Comparison of ENCODE assay signal across 1 cellular context in the genomic region with DNA sequence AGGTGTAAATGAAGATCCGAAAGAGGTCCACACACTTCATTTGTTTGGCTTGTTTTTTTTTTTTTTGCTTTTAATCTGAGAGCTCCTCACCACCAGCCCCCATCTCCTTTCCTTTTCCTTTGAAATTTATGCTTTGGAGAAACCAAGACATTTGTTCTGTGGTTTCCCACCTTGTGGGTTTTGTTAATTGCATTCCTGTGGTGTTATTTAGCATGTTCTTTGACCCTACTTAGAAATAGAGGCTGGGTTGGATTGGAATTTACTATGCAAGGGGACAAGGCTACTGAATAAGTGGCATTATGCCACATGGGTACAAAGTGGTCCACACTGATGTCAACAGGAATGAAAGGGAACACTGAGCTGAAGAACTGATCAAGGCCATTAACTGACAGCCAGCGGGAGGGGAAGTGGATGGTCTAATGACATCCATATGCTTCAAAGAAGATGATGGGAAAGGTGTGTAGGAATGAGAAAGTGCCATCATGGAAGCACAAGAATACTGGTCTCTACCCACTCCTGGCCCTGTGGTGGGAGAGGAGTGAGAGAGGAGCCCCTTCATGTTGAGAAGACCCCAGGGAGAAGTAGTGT.
TF ChIP-seq lines count a peak whose summit lies in the region.

No MANE protein-coding gene starts in this region.

TF ChIP-seq in HepG2, 621 proteins besides CTCF, POLR2A, EP300 and RAD21:
- TF ChIP-seq NCOR1 (IDR thresholded peaks at IDR 0.05; ENCODE audit: borderline replicate concordance, low read length) (no peak), ZNF180 (CRISPR knock-in tag; IDR thresholded peaks at IDR 0.05; ENCODE audit: borderline replicate concordance, low read depth) (no peak), YEATS2 (CRISPR knock-in tag; IDR thresholded peaks at IDR 0.05; ENCODE audit: borderline replicate concordance) (no peak), ZNF891 (CRISPR knock-in tag; IDR thresholded peaks at IDR 0.05) (no peak), NR3C1 (CRISPR knock-in tag; IDR thresholded peaks at IDR 0.05) (no peak), TEAD3 (CRISPR knock-in tag; optimal IDR thresholded peaks at IDR 0.05; ENCODE audit: borderline replicate concordance) (peak; percentile 28), ZNF644 (CRISPR knock-in tag; IDR thresholded peaks at IDR 0.05; ENCODE audit: low read depth) (0 out of 2 replicates have a peak, but pooled peaks have one; percentile 6), ZNF776 (CRISPR knock-in tag; IDR thresholded peaks at IDR 0.05) (no peak), GATA4 (IDR thresholded peaks at IDR 0.05; ENCODE audit: borderline replicate concordance, low read depth) (no peak), FOXA1 (IDR thresholded peaks at IDR 0.05) (no peak), FOXA1 (CRISPR knock-in tag; IDR thresholded peaks at IDR 0.05) (0 out of 2 replicates have a peak, but pooled peaks have one; percentile 19), ZNF317 (CRISPR knock-in tag; IDR thresholded peaks at IDR 0.05) (peak; percentile 95), NFE2L1 (CRISPR knock-in tag; IDR thresholded peaks at IDR 0.05; ENCODE audit: borderline replicate concordance) (no peak)
- TF ChIP-seq, protein P1, sequence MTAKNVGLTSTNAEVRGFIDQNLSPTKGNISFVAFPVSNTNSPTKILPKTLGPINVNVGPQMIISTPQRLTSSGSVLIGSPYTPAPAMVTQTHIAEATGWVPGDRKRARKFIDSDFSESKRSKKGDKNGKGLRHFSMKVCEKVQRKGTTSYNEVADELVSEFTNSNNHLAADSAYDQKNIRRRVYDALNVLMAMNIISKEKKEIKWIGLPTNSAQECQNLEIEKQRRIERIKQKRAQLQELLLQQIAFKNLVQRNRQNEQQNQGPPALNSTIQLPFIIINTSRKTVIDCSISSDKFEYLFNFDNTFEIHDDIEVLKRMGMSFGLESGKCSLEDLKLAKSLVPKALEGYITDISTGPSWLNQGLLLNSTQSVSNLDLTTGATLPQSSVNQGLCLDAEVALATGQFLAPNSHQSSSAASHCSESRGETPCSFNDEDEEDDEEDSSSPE (CRISPR knock-in tag; IDR thresholded peaks at IDR 0.05) = no peak
- TF ChIP-seq, protein P2, sequence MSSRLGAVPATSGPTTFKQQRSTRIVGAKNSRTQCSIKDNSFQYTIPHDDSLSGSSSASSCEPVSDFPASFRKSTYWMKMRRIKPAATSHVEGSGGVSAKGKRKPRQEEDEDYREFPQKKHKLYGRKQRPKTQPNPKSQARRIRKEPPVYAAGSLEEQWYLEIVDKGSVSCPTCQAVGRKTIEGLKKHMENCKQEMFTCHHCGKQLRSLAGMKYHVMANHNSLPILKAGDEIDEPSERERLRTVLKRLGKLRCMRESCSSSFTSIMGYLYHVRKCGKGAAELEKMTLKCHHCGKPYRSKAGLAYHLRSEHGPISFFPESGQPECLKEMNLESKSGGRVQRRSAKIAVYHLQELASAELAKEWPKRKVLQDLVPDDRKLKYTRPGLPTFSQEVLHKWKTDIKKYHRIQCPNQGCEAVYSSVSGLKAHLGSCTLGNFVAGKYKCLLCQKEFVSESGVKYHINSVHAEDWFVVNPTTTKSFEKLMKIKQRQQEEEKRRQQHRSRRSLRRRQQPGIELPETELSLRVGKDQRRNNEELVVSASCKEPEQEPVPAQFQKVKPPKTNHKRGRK (CRISPR knock-in tag; IDR thresholded peaks at IDR 0.05) = 0 out of 2 replicates have a peak, but pooled peaks have one; percentile 28
- TF ChIP-seq, protein P3, sequence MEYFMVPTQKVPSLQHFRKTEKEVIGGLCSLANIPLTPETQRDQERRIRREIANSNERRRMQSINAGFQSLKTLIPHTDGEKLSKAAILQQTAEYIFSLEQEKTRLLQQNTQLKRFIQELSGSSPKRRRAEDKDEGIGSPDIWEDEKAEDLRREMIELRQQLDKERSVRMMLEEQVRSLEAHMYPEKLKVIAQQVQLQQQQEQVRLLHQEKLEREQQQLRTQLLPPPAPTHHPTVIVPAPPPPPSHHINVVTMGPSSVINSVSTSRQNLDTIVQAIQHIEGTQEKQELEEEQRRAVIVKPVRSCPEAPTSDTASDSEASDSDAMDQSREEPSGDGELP (IDR thresholded peaks at IDR 0.05; ENCODE audit: borderline replicate concordance, low read depth) = no peak
- TF ChIP-seq, protein P4, sequence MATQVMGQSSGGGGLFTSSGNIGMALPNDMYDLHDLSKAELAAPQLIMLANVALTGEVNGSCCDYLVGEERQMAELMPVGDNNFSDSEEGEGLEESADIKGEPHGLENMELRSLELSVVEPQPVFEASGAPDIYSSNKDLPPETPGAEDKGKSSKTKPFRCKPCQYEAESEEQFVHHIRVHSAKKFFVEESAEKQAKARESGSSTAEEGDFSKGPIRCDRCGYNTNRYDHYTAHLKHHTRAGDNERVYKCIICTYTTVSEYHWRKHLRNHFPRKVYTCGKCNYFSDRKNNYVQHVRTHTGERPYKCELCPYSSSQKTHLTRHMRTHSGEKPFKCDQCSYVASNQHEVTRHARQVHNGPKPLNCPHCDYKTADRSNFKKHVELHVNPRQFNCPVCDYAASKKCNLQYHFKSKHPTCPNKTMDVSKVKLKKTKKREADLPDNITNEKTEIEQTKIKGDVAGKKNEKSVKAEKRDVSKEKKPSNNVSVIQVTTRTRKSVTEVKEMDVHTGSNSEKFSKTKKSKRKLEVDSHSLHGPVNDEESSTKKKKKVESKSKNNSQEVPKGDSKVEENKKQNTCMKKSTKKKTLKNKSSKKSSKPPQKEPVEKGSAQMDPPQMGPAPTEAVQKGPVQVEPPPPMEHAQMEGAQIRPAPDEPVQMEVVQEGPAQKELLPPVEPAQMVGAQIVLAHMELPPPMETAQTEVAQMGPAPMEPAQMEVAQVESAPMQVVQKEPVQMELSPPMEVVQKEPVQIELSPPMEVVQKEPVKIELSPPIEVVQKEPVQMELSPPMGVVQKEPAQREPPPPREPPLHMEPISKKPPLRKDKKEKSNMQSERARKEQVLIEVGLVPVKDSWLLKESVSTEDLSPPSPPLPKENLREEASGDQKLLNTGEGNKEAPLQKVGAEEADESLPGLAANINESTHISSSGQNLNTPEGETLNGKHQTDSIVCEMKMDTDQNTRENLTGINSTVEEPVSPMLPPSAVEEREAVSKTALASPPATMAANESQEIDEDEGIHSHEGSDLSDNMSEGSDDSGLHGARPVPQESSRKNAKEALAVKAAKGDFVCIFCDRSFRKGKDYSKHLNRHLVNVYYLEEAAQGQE (IDR thresholded peaks at IDR 0.05; ENCODE audit: borderline replicate concordance in 1 of 2, low read depth in 1 of 2, low read length in 2 of 2) = no peak
- TF ChIP-seq, protein P5, sequence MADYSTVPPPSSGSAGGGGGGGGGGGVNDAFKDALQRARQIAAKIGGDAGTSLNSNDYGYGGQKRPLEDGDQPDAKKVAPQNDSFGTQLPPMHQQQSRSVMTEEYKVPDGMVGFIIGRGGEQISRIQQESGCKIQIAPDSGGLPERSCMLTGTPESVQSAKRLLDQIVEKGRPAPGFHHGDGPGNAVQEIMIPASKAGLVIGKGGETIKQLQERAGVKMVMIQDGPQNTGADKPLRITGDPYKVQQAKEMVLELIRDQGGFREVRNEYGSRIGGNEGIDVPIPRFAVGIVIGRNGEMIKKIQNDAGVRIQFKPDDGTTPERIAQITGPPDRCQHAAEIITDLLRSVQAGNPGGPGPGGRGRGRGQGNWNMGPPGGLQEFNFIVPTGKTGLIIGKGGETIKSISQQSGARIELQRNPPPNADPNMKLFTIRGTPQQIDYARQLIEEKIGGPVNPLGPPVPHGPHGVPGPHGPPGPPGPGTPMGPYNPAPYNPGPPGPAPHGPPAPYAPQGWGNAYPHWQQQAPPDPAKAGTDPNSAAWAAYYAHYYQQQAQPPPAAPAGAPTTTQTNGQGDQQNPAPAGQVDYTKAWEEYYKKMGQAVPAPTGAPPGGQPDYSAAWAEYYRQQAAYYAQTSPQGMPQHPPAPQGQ (CRISPR knock-in tag; IDR thresholded peaks at IDR 0.05; ENCODE audit: borderline replicate concordance) = no peak
- TF ChIP-seq, protein P6, sequence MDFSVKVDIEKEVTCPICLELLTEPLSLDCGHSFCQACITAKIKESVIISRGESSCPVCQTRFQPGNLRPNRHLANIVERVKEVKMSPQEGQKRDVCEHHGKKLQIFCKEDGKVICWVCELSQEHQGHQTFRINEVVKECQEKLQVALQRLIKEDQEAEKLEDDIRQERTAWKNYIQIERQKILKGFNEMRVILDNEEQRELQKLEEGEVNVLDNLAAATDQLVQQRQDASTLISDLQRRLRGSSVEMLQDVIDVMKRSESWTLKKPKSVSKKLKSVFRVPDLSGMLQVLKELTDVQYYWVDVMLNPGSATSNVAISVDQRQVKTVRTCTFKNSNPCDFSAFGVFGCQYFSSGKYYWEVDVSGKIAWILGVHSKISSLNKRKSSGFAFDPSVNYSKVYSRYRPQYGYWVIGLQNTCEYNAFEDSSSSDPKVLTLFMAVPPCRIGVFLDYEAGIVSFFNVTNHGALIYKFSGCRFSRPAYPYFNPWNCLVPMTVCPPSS (IDR thresholded peaks at IDR 0.05) = no peak
